8 cellular contexts compared by ENCODE assay signal in the genomic region with DNA sequence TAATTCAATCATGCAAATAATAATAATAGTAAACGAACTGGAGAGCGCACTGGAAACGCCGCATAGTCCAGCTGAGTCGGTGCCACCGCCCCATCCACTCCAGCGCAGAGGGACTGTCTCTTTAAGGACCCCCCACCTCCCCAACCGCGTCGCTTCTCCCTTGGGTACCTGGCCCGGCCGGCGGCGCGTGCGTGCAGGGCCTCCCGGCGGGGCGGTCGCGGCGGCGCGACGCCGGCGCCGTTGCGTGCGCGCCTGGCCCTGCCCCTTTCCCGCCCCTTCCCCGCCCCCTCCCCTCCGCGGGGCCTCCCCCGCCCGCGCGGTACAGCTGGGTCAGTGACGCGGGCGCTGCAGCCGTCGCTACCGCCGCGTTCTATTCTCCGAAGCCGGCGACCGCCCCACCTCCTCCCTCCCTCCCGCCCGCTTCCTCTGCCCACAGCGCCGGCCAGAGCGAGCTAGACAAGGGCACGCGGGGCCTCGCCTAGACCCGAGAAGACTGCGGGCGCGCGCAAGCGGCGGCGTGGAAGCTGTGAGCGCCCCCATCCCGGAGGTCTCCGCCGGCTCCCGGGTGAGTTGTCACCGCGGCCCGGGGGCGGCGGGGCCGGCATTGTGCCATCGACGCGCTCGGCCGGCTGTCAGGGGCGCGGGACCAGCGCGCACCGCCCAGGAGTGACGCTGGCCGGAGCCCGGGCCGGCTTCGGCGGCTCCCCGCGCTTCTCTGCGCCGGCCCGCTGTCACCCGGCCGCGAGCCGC. TPM values are rescaled to one million over a fixed set of nuclear protein-coding genes. Genes with fewer than 3 reads are reported as not detected.
DNase-seq lines count a peak whose midpoint lies in the region; ATAC-seq, FAIRE-seq and TF ChIP-seq lines count a peak whose summit lies in the region.

A gene with protein sequence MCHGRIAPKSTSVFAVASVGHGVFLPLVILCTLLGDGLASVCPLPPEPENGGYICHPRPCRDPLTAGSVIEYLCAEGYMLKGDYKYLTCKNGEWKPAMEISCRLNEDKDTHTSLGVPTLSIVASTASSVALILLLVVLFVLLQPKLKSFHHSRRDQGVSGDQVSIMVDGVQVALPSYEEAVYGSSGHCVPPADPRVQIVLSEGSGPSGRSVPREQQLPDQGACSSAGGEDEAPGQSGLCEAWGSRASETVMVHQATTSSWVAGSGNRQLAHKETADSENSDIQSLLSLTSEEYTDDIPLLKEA (plus strand): TSS at position 333 of the 750 bp plus-strand sequence. CDS start 46,997 bp downstream, outside the sequence.

- H3K27ac ChIP-seq in keratinocyte (ENCODE audit: control insufficient read depth, insufficient read depth, low read length) = peak within 1 kb of the TSS; percentile 91

- H3K27me3 ChIP-seq in keratinocyte (ENCODE audit: control insufficient read depth, extremely low read depth, insufficient read depth, low read length) = no peaks in the 10 kb centered on the region

- FAIRE-seq in keratinocyte (lab: Jason Lieb, UNC) = no peak

- peaks cover 44% of the 10 kb centered on the region for H3K79me2 ChIP-seq in keratinocyte (ENCODE audit: control insufficient read depth, insufficient read depth, low read length)

- H3K4me1 Mint-ChIP-seq in central memory CD8-positive, alpha-beta T cell = peaks cover 55% of the 10 kb centered on the region

- DNase-seq in AG04449 (ENCODE audit: low read depth, low spot score) (no peak), NCI-H446 (lab: John Stamatoyannopoulos, UW) (peak; percentile 58 to 93), keratinocyte (ENCODE audit: low read depth, low spot score) (no peak)
- DNase-seq in activated CD4-positive, CD25-positive, alpha-beta regulatory T cell treated with anti-CD3 and anti-CD28 coated beads, Interleukin-2, amount 50 U/mL, for 72 hours = peak; percentile 84
- peak; percentile 62 to 77 for DNase-seq in central memory CD8-positive, alpha-beta T cell (ENCODE audit: low spot score in 2 of 2)
- peak; percentile 77 to 86 for DNase-seq in stimulated activated CD4-positive, alpha-beta T cell treated with anti-CD3 and anti-CD28 coated beads, Interleukin-15, amount 100 ng/mL, for 1 hour (ENCODE audit: low read depth in 1 of 2, low spot score in 1 of 2)

- POLR2A ChIA-PET in AG04449 (lab: Yijun Ruan, JAX) = interaction anchor here (0.8 to 1.2 kb wide), 2 partner anchors 18 to 155 kb away, joined by 3 to 6 read pairs; a partner anchor contains a TSS

- peaks cover 2% of the 10 kb centered on the region for H4K20me1 ChIP-seq in keratinocyte (ENCODE audit: control insufficient read depth, extremely low read depth, insufficient read depth, low read length)

- H3K4me3 Mint-ChIP-seq in central memory CD8-positive, alpha-beta T cell = peak within 1 kb of the TSS; percentile 80

- CTCF ChIA-PET in AG04449 (lab: Yijun Ruan, JAX) = interaction anchor here (0.8 to 7.8 kb wide), 5 partner anchors 9 to 116 kb away, joined by 3 to 39 read pairs (median 4); no protein-coding TSS in a partner anchor

- H3K9ac ChIP-seq in keratinocyte (ENCODE audit: control insufficient read depth, extremely low read depth, insufficient read depth, low read length) = peak within 1 kb of the TSS; percentile 94

- H3K27me3 Mint-ChIP-seq in central memory CD8-positive, alpha-beta T cell = no peaks in the 10 kb centered on the region

- peak within 1 kb of the TSS; percentile 94 for H3K27ac Mint-ChIP-seq in central memory CD8-positive, alpha-beta T cell (ENCODE audit: low read depth)

- dilution Hi-C loops in keratinocyte (cut with MboI; ENCODE audit: extremely low pct_ligation_motif_present, low sequenced_read_pairs) = no loop called here

- H2AFZ ChIP-seq in keratinocyte (ENCODE audit: control insufficient read depth, low read length) = peak within 1 kb of the TSS; percentile 95

- peak within 1 kb of the TSS; percentile 96 for H3K4me2 ChIP-seq in keratinocyte (ENCODE audit: control insufficient read depth, extremely low read depth, insufficient read depth, low read depth, low read length)

- ATAC-seq in GM19023 (IDR thresholded peaks at IDR 0.05; ENCODE audit: unreplicated experiment) (peak; percentile 70), HG03196 (IDR thresholded peaks at IDR 0.05; ENCODE audit: unreplicated experiment) (peak; percentile 41)
- peak; percentile 74 for ATAC-seq in central memory CD8-positive, alpha-beta T cell (replicated peaks; ENCODE audit: extremely low read depth, poor library complexity, severe bottlenecking)

- H3K4me3 ChIP-seq in AG04449 (ENCODE audit: low read depth, low read length) = peak within 1 kb of the TSS; percentile 79
- H3K4me3 ChIP-seq in keratinocyte (ENCODE audit: control insufficient read depth in 2 of 3, extremely low read depth in 1 of 3, insufficient read depth in 2 of 3, low read depth in 1 of 3, low read length in 3 of 3) = peak within 1 kb of the TSS; percentile 64 to 92 (median 84)

- H3K36me3 ChIP-seq in keratinocyte (ENCODE audit: control insufficient read depth in 2 of 2, extremely low read depth in 1 of 2, insufficient read depth in 2 of 2, low read length in 2 of 2) = peaks cover 0 to 3% of the 10 kb centered on the region in 2 experiments

- no peaks in the 10 kb centered on the region for H3K9me3 ChIP-seq in keratinocyte (ENCODE audit: control insufficient read depth, low read depth, low read length)

- peaks cover 2% of the 10 kb centered on the region for H3K9me1 ChIP-seq in keratinocyte (ENCODE audit: control insufficient read depth, extremely low read depth, insufficient read depth, low read length)

- H3K4me1 ChIP-seq in keratinocyte (ENCODE audit: control insufficient read depth, extremely low read depth, insufficient read depth, low read length) = peaks cover 47% of the 10 kb centered on the region

- TF ChIP-seq CTCF in AG04449 (IDR thresholded peaks at IDR 0.05; ENCODE audit: insufficient read depth, low read length, missing control alignments) (no peak), keratinocyte (optimal IDR thresholded peaks at IDR 0.05 in 1 of 3, IDR thresholded peaks at IDR 0.05 in 1 of 3, conservative IDR thresholded peaks at IDR 0.05 in 1 of 3; ENCODE audit: extremely low read depth in 1 of 3, insufficient read depth in 2 of 3, low read length in 3 of 3) (no peak)

- no peaks in the 10 kb centered on the region for H3K9me3 Mint-ChIP-seq in central memory CD8-positive, alpha-beta T cell

- peaks cover 11% of the 10 kb centered on the region for H3K36me3 Mint-ChIP-seq in central memory CD8-positive, alpha-beta T cell (ENCODE audit: insufficient read depth)

RNA-seq across cellular contexts. Expression of the gene that starts here (rescaled TPM):
- 10.5 to 12.8 TPM (median 12.0 TPM) in 3 replicates for polyA plus RNA-seq in keratinocyte
- polyA plus RNA-seq in keratinocyte (2011; ENCODE audit: low read depth) = 9.1 TPM
- polyA plus RNA-seq in keratinocyte (2011; cell fraction: cytosol; rRNA removed) = 4.2 and 5.2 TPM in 2 replicates
- 42.5 and 45.1 TPM in 2 replicates for polyA plus RNA-seq in keratinocyte (2011; cell fraction: nucleus; rRNA removed)
- polyA plus RNA-seq in keratinocyte (2012; ENCODE audit: low replicate concordance) = 9.9 and 16.3 TPM in 2 replicates
- 17.4 to 22.2 TPM (median 19.8 TPM) in 3 replicates for polyA minus RNA-seq in keratinocyte
- polyA minus RNA-seq in keratinocyte (2011; cell fraction: cytosol; rRNA and poly(A)+ RNA removed) = 7.5 TPM
- 26.7 and 33.3 TPM in 2 replicates for polyA minus RNA-seq in keratinocyte (2011; cell fraction: nucleus; rRNA and poly(A)+ RNA removed)

Comparison
In these comparisons a context has a peak if more than half of its experiments do, and no peak if none do; other contexts are left out.
1. DNase-seq: peak in NCI-H446 (2 of 2), activated CD4-positive, CD25-positive, alpha-beta regulatory T cell treated with anti-CD3 and anti-CD28 coated beads, Interleukin-2, amount 50 U/mL, for 72 hours (single experiment), central memory CD8-positive, alpha-beta T cell (2 of 2) and stimulated activated CD4-positive, alpha-beta T cell treated with anti-CD3 and anti-CD28 coated beads, Interleukin-15, amount 100 ng/mL, for 1 hour (2 of 2); none in AG04449 (single experiment) and keratinocyte (single experiment).
2. Peak in every context shown above with its lines, with median percentiles within 50 percentile points of each other: ATAC-seq.